Comparison of ENCODE assay signal across 17 cellular contexts in the genomic region with DNA sequence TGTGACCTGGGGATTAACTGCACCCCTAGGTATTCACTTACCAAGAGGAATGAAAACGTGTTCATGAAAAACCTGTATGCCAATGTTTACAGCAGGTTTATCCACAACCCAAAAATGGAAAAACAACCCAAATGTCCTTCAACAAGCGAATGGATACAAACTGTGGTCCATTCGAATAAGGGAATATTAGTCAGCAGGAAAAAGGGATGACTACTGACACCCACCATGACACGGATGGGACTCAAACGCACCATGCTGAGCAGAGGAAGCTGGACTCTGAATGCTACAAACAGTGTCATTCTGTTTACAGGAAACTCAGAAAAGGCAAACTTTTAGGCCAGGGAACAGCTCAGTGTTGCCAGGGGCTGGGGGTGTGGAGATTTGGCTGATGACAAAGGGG. TPM values are rescaled to one million over a fixed set of nuclear protein-coding genes. Genes with fewer than 3 reads are reported as not detected.
DNase-seq lines count a peak whose midpoint lies in the region; ATAC-seq and TF ChIP-seq lines count a peak whose summit lies in the region.
"Had no signal": no experiment of that assay in that cellular context is flagged by ENCODE, and none has a peak within 500 bp of the region (broad histone marks: within the 10 kb centered on the region; RNA-seq: fewer than 3 reads in every experiment).

No MANE protein-coding gene starts in this region.

- peaks cover 55% of the 10 kb centered on the region for H3K36me3 Mint-ChIP-seq in activated CD4-positive, alpha-beta memory T cell treated with anti-CD3 and anti-CD28 coated beads, Interleukin-2, amount 10 ng/mL, durations not matched to agents 7 days and 5 days (ENCODE audit: low read depth)
- H3K36me3 Mint-ChIP-seq in endothelial cell (ENCODE audit: low read depth, unreplicated experiment): peaks cover 3% of the 10 kb centered on the region
- H3K36me3 Mint-ChIP-seq: IgD-negative memory B cell had no signal

- CTCF ChIA-PET in activated CD4-positive, alpha-beta memory T cell treated with anti-CD3 and anti-CD28 coated beads, Interleukin-2, amount 10 ng/mL, durations not matched to agents 7 days and 5 days (lab: Charles Lee): no interaction called here

- H3K27ac Mint-ChIP-seq in activated CD4-positive, alpha-beta memory T cell treated with anti-CD3 and anti-CD28 coated beads, Interleukin-2, amount 10 ng/mL, durations not matched to agents 7 days and 5 days: peak overlapping the region; percentile 40
- no peak overlapping the region for H3K27ac Mint-ChIP-seq in endothelial cell (ENCODE audit: unreplicated experiment)
- H3K27ac Mint-ChIP-seq: B cell had no signal

- H3K4me1 Mint-ChIP-seq in activated CD4-positive, alpha-beta memory T cell treated with anti-CD3 and anti-CD28 coated beads, Interleukin-2, amount 10 ng/mL, durations not matched to agents 7 days and 5 days: peaks cover 75% of the 10 kb centered on the region
- peaks cover 36% of the 10 kb centered on the region for H3K4me1 Mint-ChIP-seq in endothelial cell (ENCODE audit: unreplicated experiment)

- no peaks in the 10 kb centered on the region for H3K27me3 Mint-ChIP-seq in activated CD4-positive, alpha-beta memory T cell treated with anti-CD3 and anti-CD28 coated beads, Interleukin-2, amount 10 ng/mL, durations not matched to agents 7 days and 5 days
- H3K27me3 Mint-ChIP-seq in endothelial cell (ENCODE audit: unreplicated experiment): peaks cover 8% of the 10 kb centered on the region
- H3K27me3 Mint-ChIP-seq: B cell; CD4-positive, CD25-positive, alpha-beta regulatory T cell; IgD-negative memory B cell had no signal

- POLR2A ChIA-PET in activated CD4-positive, alpha-beta memory T cell treated with anti-CD3 and anti-CD28 coated beads, Interleukin-2, amount 10 ng/mL, durations not matched to agents 7 days and 5 days (lab: Charles Lee): no interaction called here

- H3K4me3 Mint-ChIP-seq in activated CD4-positive, alpha-beta memory T cell treated with anti-CD3 and anti-CD28 coated beads, Interleukin-2, amount 10 ng/mL, durations not matched to agents 7 days and 5 days: no peak overlapping the region
- peak overlapping the region; percentile 32 for H3K4me3 Mint-ChIP-seq in endothelial cell (ENCODE audit: unreplicated experiment)
- H3K4me3 Mint-ChIP-seq: B cell had no signal

- TF ChIP-seq CTCF in endothelial cell (IDR thresholded peaks at IDR 0.05; ENCODE audit: unreplicated experiment): no peak

- ATAC-seq in Right ventricle myocardium inferior: no peak
- ATAC-seq in left cardiac atrium: no peak
- no peak for ATAC-seq in GM18520 (IDR thresholded peaks at IDR 0.05; ENCODE audit: unreplicated experiment)
- ATAC-seq: HCT116, HepG2 had no signal

- DNase-seq in Right ventricle myocardium inferior (ENCODE audit: missing footprints) (peak; percentile 6), left cardiac atrium (no peak), endothelial cell (ENCODE audit: low spot score) (no peak), NCI-H1092 treated with DMSO at 0.1 percent for 48 hours (lab: John Stamatoyannopoulos, UW) (no peak), NCI-H1930 (lab: John Stamatoyannopoulos, UW) (no peak)
- no peak for DNase-seq in activated CD4-positive, alpha-beta memory T cell treated with anti-CD3 and anti-CD28 coated beads, Interleukin-2, amount 10 ng/mL, durations not matched to agents 7 days and 5 days
- no peak for DNase-seq in activated naive CD4-positive, alpha-beta T cell treated with Interleukin-2 at 50 U/mL for 16 hours
- DNase-seq: 8988T; Caco-2; CD4-positive, CD25-positive, alpha-beta regulatory T cell; GOT3; H7 had no signal

- intact Hi-C loops in Right ventricle myocardium inferior (cut with DNase I): loop anchor here (5.0 kb wide), 1 partner anchor 33 kb away; no protein-coding TSS in a partner anchor
- intact Hi-C loops in left cardiac atrium (cut with DNase I): loop anchor here (5.0 to 10.0 kb wide), 4 partner anchors 102 to 195 kb away; partner anchors contain the start of gene BAHCC1 (in 1 of the 2)

- no peaks in the 10 kb centered on the region for H3K9me3 Mint-ChIP-seq in activated CD4-positive, alpha-beta memory T cell treated with anti-CD3 and anti-CD28 coated beads, Interleukin-2, amount 10 ng/mL, durations not matched to agents 7 days and 5 days
- H3K9me3 Mint-ChIP-seq in endothelial cell (ENCODE audit: unreplicated experiment): no peaks in the 10 kb centered on the region
- H3K9me3 Mint-ChIP-seq: CD4-positive, CD25-positive, alpha-beta regulatory T cell; IgD-negative memory B cell had no signal

RNA-seq across cellular contexts. Expression of gene SLC38A10, which starts 4.9 kb away (rescaled TPM):
- 44.6 TPM for total RNA-seq in Right ventricle myocardium inferior
- 10 to 100 TPM; 46.4 to 54.0 TPM for total RNA-seq in left cardiac atrium
- 100 to 1,000 TPM; 112 to 114 TPM for total RNA-seq in activated CD4-positive, alpha-beta memory T cell treated with anti-CD3 and anti-CD28 coated beads, Interleukin-2, amount 10 ng/mL, durations not matched to agents 7 days and 5 days
- 57.2 TPM for total RNA-seq in endothelial cell (ENCODE audit: unreplicated experiment)

RNA-seq across cellular contexts. Expression of gene NDUFAF8, which starts 51.1 kb away (rescaled TPM):
- total RNA-seq in Right ventricle myocardium inferior (58.0 TPM), left cardiac atrium (10 to 100 TPM; 60.2 to 66.5 TPM), endothelial cell (ENCODE audit: unreplicated experiment) (31.2 TPM)
- 10 to 100 TPM; 27.8 to 33.5 TPM for total RNA-seq in activated CD4-positive, alpha-beta memory T cell treated with anti-CD3 and anti-CD28 coated beads, Interleukin-2, amount 10 ng/mL, durations not matched to agents 7 days and 5 days

RNA-seq across cellular contexts. Expression of gene TEPSIN, which starts 51.4 kb away (rescaled TPM):
- total RNA-seq in Right ventricle myocardium inferior: 11.1 TPM
- 10 to 100 TPM; 12.7 to 14.0 TPM for total RNA-seq in left cardiac atrium
- 10 to 100 TPM; 55.0 to 55.4 TPM for total RNA-seq in activated CD4-positive, alpha-beta memory T cell treated with anti-CD3 and anti-CD28 coated beads, Interleukin-2, amount 10 ng/mL, durations not matched to agents 7 days and 5 days
- total RNA-seq in endothelial cell (ENCODE audit: unreplicated experiment): 43.8 TPM
